ENCODE assay signal across 11 cellular contexts in genomic region chr13:44218501-44219240, GRCh38.
DNase-seq lines count a peak whose midpoint lies in the region; ATAC-seq and TF ChIP-seq lines count a peak whose summit lies in the region.
"Had no signal": no experiment of that assay in that cellular context is flagged by ENCODE, and none has a peak within 500 bp of the region (broad histone marks: within the 10 kb centered on the region; RNA-seq: fewer than 3 reads in every experiment).

No MANE protein-coding gene starts in this region.

- DNase-seq in Caco-2 (peak; percentile 60 to 63), NCI-H446 treated with DMSO at 0.1 percent for 48 hours (lab: John Stamatoyannopoulos, UW) (peak; percentile 11), esophagus squamous epithelium (lab: John Stamatoyannopoulos, UW) (no peak), progenitor cell of endocrine pancreas (ENCODE audit: low spot score, unreplicated experiment) (no peak), NCI-H2171 (lab: John Stamatoyannopoulos, UW) (no peak), D341Med (ENCODE audit: low spot score) (no peak)
- no peak for DNase-seq in activated CD4-positive, alpha-beta T cell treated with anti-CD3 and anti-CD28 coated beads, Interleukin-2, amount 50 U/mL, for 4 hours
- DNase-seq: Karpas-422; stimulated activated naive B cell treated with anti-CD40 and anti-IgM and Interleukin-4, amounts not matched to agents 10 μg/mL and 1 μg/mL and 100 μg/mL, for 72 hours; T-helper 2 cell had no signal

- H3K36me3 ChIP-seq in Caco-2 (ENCODE audit: control insufficient read depth, insufficient read depth, low read length) (no peaks in the 10 kb centered on the region), esophagus squamous epithelium (no peaks in the 10 kb centered on the region)

- no peak overlapping the region for H3K4me3 ChIP-seq in Caco-2 (ENCODE audit: low read depth, low read length)
- H3K4me3 ChIP-seq in esophagus squamous epithelium, result no peak overlapping the region

- H3K4me3 Mint-ChIP-seq in Caco-2 (ENCODE audit: unreplicated experiment) (no peak overlapping the region), progenitor cell of endocrine pancreas (ENCODE audit: low read depth) (no peak overlapping the region)
- H3K4me3 Mint-ChIP-seq: stimulated activated naive B cell treated with anti-CD40 and anti-IgM and Interleukin-4, amounts not matched to agents 10 μg/mL and 1 μg/mL and 100 μg/mL, for 72 hours had no signal

- CTCF ChIA-PET in Caco-2 (lab: Charles Lee), result interaction anchor here (0.7 to 1.2 kb wide), 2 partner anchors 11 to 218 kb away, joined by 3 to 5 read pairs; no protein-coding TSS in a partner anchor

- H3K9me3 ChIP-seq in Caco-2, result no peaks in the 10 kb centered on the region
- H3K9me3 ChIP-seq in esophagus squamous epithelium, result no peaks in the 10 kb centered on the region

- POLR2A ChIA-PET in Caco-2 (lab: Charles Lee), result interaction anchor here (1.2 to 1.5 kb wide), 3 partner anchors 77 to 218 kb away, joined by 5 to 6 read pairs (median 5); no protein-coding TSS in a partner anchor

- intact Hi-C loops in Caco-2 (cut with micrococcal nuclease; ENCODE audit: unreplicated experiment), result loop anchor here (1.0 kb wide), 2 partner anchors 11 to 27 kb away; no protein-coding TSS in a partner anchor
- intact Hi-C loops in esophagus squamous epithelium (cut with DNase I), result no loop called here

- H3K4me1 Mint-ChIP-seq in Caco-2 (ENCODE audit: low read depth, unreplicated experiment) (peaks cover 34% of the 10 kb centered on the region), progenitor cell of endocrine pancreas (ENCODE audit: low read depth) (peaks cover 10% of the 10 kb centered on the region)
- H3K4me1 Mint-ChIP-seq: stimulated activated naive B cell treated with anti-CD40 and anti-IgM and Interleukin-4, amounts not matched to agents 10 μg/mL and 1 μg/mL and 100 μg/mL, for 72 hours had no signal

- H3K27ac ChIP-seq in esophagus squamous epithelium, result peak overlapping the region; percentile 58 to 88 (median 84)

- WGBS in esophagus squamous epithelium, 2 donors, result 22 to 24% methylated on average over 8 to 10 of the region's 10 CpGs

- H3K4me1 ChIP-seq in Caco-2, result peaks cover 24% of the 10 kb centered on the region
- H3K4me1 ChIP-seq in esophagus squamous epithelium, result peaks cover 13 to 51% (median 31%) of the 10 kb centered on the region in 3 donors

- no peaks in the 10 kb centered on the region for H3K27me3 ChIP-seq in Caco-2 (replicated peaks; ENCODE audit: control insufficient read depth, insufficient read depth, low read length)
- peaks cover 0 to 3% (median 0%) of the 10 kb centered on the region in 4 donors for H3K27me3 ChIP-seq in esophagus squamous epithelium

- TSS peak; percentile 38 for BruUV-seq in Caco-2 (replicated peaks; lab: Mats Ljungman, UMichigan)

- H3K36me3 Mint-ChIP-seq in Caco-2 (ENCODE audit: insufficient read depth, unreplicated experiment), result no peaks in the 10 kb centered on the region
- H3K36me3 Mint-ChIP-seq in progenitor cell of endocrine pancreas (ENCODE audit: insufficient read depth), result no peaks in the 10 kb centered on the region
- H3K36me3 Mint-ChIP-seq: stimulated activated naive B cell treated with anti-CD40 and anti-IgM and Interleukin-4, amounts not matched to agents 10 μg/mL and 1 μg/mL and 100 μg/mL, for 72 hours had no signal

- H3K9me3 Mint-ChIP-seq in Caco-2 (ENCODE audit: unreplicated experiment) (no peaks in the 10 kb centered on the region), progenitor cell of endocrine pancreas (ENCODE audit: low read depth) (no peaks in the 10 kb centered on the region)
- H3K9me3 Mint-ChIP-seq: stimulated activated naive B cell treated with anti-CD40 and anti-IgM and Interleukin-4, amounts not matched to agents 10 μg/mL and 1 μg/mL and 100 μg/mL, for 72 hours had no signal

- TF ChIP-seq CTCF in Caco-2 (IDR thresholded peaks at IDR 0.05; ENCODE audit: insufficient read depth in 1 of 2, low read depth in 1 of 2, low read length in 1 of 2, severe bottlenecking in 1 of 2, unreplicated experiment in 1 of 2), result no peak
- TF ChIP-seq CTCF in esophagus squamous epithelium (IDR thresholded peaks at IDR 0.05), result no peak
- no peak for TF ChIP-seq CTCF in progenitor cell of endocrine pancreas (IDR thresholded peaks at IDR 0.05; ENCODE audit: unreplicated experiment)

- H3K27ac Mint-ChIP-seq in Caco-2 (ENCODE audit: unreplicated experiment) (peak overlapping the region; percentile 80), progenitor cell of endocrine pancreas (peak overlapping the region; percentile 30)
- H3K27ac Mint-ChIP-seq: stimulated activated naive B cell treated with anti-CD40 and anti-IgM and Interleukin-4, amounts not matched to agents 10 μg/mL and 1 μg/mL and 100 μg/mL, for 72 hours had no signal

- no peak for ATAC-seq in GM18502 (IDR thresholded peaks at IDR 0.05; ENCODE audit: poor library complexity, unreplicated experiment)
- ATAC-seq: stimulated activated naive B cell treated with anti-CD40 and anti-IgM and Interleukin-4, amounts not matched to agents 10 μg/mL and 1 μg/mL and 100 μg/mL, for 72 hours had no signal

- no peak for TF ChIP-seq POLR2A in esophagus squamous epithelium (IDR thresholded peaks at IDR 0.05)

- H3K27me3 Mint-ChIP-seq in Caco-2 (ENCODE audit: insufficient read depth, unreplicated experiment) (no peaks in the 10 kb centered on the region), progenitor cell of endocrine pancreas (peaks cover 26% of the 10 kb centered on the region)
- H3K27me3 Mint-ChIP-seq: stimulated activated naive B cell treated with anti-CD40 and anti-IgM and Interleukin-4, amounts not matched to agents 10 μg/mL and 1 μg/mL and 100 μg/mL, for 72 hours had no signal

Comparison
In these comparisons a context has a peak if more than half of its experiments do, and no peak if none do; other contexts are left out.
1. DNase-seq: peak in Caco-2 (2 of 2) and NCI-H446 treated with DMSO at 0.1 percent for 48 hours (single experiment); none in esophagus squamous epithelium (single experiment), progenitor cell of endocrine pancreas (single experiment), NCI-H2171 (single experiment), activated CD4-positive, alpha-beta T cell treated with anti-CD3 and anti-CD28 coated beads, Interleukin-2, amount 50 U/mL, for 4 hours (0 of 2) and D341Med (single experiment).